1 cellular context compared by ENCODE assay signal in genomic region chr4:36758779-36759178, GRCh38.
TF ChIP-seq lines count a peak whose summit lies in the region.

No MANE protein-coding gene starts in this region.

TF ChIP-seq in WTC11, 78 proteins besides CTCF, POLR2A, EP300 and RAD21 (continued from another document):
- TF ChIP-seq, protein P1, sequence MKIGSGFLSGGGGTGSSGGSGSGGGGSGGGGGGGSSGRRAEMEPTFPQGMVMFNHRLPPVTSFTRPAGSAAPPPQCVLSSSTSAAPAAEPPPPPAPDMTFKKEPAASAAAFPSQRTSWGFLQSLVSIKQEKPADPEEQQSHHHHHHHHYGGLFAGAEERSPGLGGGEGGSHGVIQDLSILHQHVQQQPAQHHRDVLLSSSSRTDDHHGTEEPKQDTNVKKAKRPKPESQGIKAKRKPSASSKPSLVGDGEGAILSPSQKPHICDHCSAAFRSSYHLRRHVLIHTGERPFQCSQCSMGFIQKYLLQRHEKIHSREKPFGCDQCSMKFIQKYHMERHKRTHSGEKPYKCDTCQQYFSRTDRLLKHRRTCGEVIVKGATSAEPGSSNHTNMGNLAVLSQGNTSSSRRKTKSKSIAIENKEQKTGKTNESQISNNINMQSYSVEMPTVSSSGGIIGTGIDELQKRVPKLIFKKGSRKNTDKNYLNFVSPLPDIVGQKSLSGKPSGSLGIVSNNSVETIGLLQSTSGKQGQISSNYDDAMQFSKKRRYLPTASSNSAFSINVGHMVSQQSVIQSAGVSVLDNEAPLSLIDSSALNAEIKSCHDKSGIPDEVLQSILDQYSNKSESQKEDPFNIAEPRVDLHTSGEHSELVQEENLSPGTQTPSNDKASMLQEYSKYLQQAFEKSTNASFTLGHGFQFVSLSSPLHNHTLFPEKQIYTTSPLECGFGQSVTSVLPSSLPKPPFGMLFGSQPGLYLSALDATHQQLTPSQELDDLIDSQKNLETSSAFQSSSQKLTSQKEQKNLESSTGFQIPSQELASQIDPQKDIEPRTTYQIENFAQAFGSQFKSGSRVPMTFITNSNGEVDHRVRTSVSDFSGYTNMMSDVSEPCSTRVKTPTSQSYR (CRISPR knock-in tag; IDR thresholded peaks at IDR 0.05) = no peak
- TF ChIP-seq ZNF317 (CRISPR knock-in tag; IDR thresholded peaks at IDR 0.05; ENCODE audit: borderline replicate concordance, low read depth) = no peak
- no peak for TF ChIP-seq RORB (CRISPR knock-in tag; IDR thresholded peaks at IDR 0.05)
- no peak for TF ChIP-seq MAX (CRISPR knock-in tag; IDR thresholded peaks at IDR 0.05)
